Comparison of ENCODE assay signal across 24 cellular contexts in genomic region chr18:38909972-38910371, GRCh38.
DNase-seq lines count a peak whose midpoint lies in the region; FAIRE-seq and TF ChIP-seq lines count a peak whose summit lies in the region.
"Had no signal": no experiment of that assay in that cellular context is flagged by ENCODE, and none has a peak within 500 bp of the region (broad histone marks: within the 10 kb centered on the region; RNA-seq: fewer than 3 reads in every experiment).

No MANE protein-coding gene starts in this region.

- H3K9ac ChIP-seq in keratinocyte (ENCODE audit: control insufficient read depth, extremely low read depth, insufficient read depth, low read length), result no peak overlapping the region
- no peak overlapping the region for H3K9ac ChIP-seq in kidney (ENCODE audit: low read length in 2 of 2)
- H3K9ac ChIP-seq: BLaER1, KMS-11, SK-N-SH had no signal

- no peak for TF ChIP-seq CTCF in bronchial epithelial cell (IDR thresholded peaks at IDR 0.05; ENCODE audit: insufficient read depth, low read length, severe bottlenecking)
- TF ChIP-seq CTCF in keratinocyte (optimal IDR thresholded peaks at IDR 0.05 in 1 of 3, IDR thresholded peaks at IDR 0.05 in 1 of 3, conservative IDR thresholded peaks at IDR 0.05 in 1 of 3; ENCODE audit: extremely low read depth in 1 of 3, insufficient read depth in 2 of 3, low read length in 3 of 3), result no peak
- TF ChIP-seq CTCF in kidney (IDR thresholded peaks at IDR 0.05; ENCODE audit: borderline replicate concordance, extremely low read depth, insufficient read depth), result no peak
- no peak for TF ChIP-seq CTCF in OCI-LY7 (conservative IDR thresholded peaks at IDR 0.05; ENCODE audit: low read length)

- BruUV-seq in OCI-LY7 (replicated peaks; lab: Mats Ljungman, UMichigan), result no TSS peak

- H2AFZ ChIP-seq in keratinocyte (ENCODE audit: control insufficient read depth, low read length) (no peak overlapping the region), OCI-LY7 (ENCODE audit: low read length) (no peak overlapping the region)

- H3K4me3 ChIP-seq in bronchial epithelial cell (ENCODE audit: low read depth, low read length) (no peak overlapping the region), keratinocyte (ENCODE audit: control insufficient read depth in 2 of 3, extremely low read depth in 1 of 3, insufficient read depth in 2 of 3, low read depth in 1 of 3, low read length in 3 of 3) (no peak overlapping the region), kidney (ENCODE audit: low read length in 2 of 2) (no peak overlapping the region), OCI-LY7 (ENCODE audit: low read depth, low read length, poor library complexity, severe bottlenecking) (no peak overlapping the region)
- H3K4me3 ChIP-seq: BLaER1, MG63 had no signal

- H3K79me2 ChIP-seq in keratinocyte (ENCODE audit: control insufficient read depth, insufficient read depth, low read length) (no peaks in the 10 kb centered on the region), OCI-LY7 (ENCODE audit: insufficient read depth, low read depth, low read length) (no peaks in the 10 kb centered on the region)

- H3K27me3 ChIP-seq in bronchial epithelial cell (ENCODE audit: control insufficient read depth, insufficient read depth, low read length) (no peaks in the 10 kb centered on the region), keratinocyte (ENCODE audit: control insufficient read depth, extremely low read depth, insufficient read depth, low read length) (no peaks in the 10 kb centered on the region)
- H3K27me3 ChIP-seq: BLaER1, MG63 had no signal

- CTCF ChIA-PET in OCI-LY7 (lab: Charles Lee; ENCODE audit: unreplicated experiment), result no interaction called here

- FAIRE-seq in bronchial epithelial cell (lab: Jason Lieb, UNC) (no peak), keratinocyte (lab: Jason Lieb, UNC) (peak; percentile 84), kidney (lab: Jason Lieb, UNC) (no peak)
- FAIRE-seq: GM12892, GM18507, H54, RCC 7860 had no signal

- dilution Hi-C loops in keratinocyte (cut with MboI; ENCODE audit: extremely low pct_ligation_motif_present, low sequenced_read_pairs), result no loop called here

- POLR2A ChIA-PET in OCI-LY7 (lab: Charles Lee), result interaction anchor here (1.0 kb wide), 1 partner anchor 9 kb away, joined by 4 read pairs; no protein-coding TSS in a partner anchor

- no peaks in the 10 kb centered on the region for H3K9me2 ChIP-seq in OCI-LY7 (ENCODE audit: insufficient read depth, low read length)
- H3K9me2 ChIP-seq: SK-N-SH had no signal

- no peaks in the 10 kb centered on the region for H3K9me1 ChIP-seq in keratinocyte (ENCODE audit: control insufficient read depth, extremely low read depth, insufficient read depth, low read length)

- H3K27ac ChIP-seq in keratinocyte (ENCODE audit: control insufficient read depth, insufficient read depth, low read length) (no peak overlapping the region), kidney (ENCODE audit: low read depth in 2 of 2, low read length in 2 of 2) (no peak overlapping the region), OCI-LY7 (ENCODE audit: low read depth, low read length, poor library complexity, severe bottlenecking) (no peak overlapping the region)
- H3K27ac ChIP-seq: BLaER1, KMS-11 had no signal

- H3K9me3 ChIP-seq in keratinocyte (ENCODE audit: control insufficient read depth, low read depth, low read length), result no peaks in the 10 kb centered on the region
- no peaks in the 10 kb centered on the region for H3K9me3 ChIP-seq in kidney (ENCODE audit: control insufficient read depth in 1 of 2, low read length in 2 of 2)
- H3K9me3 ChIP-seq in OCI-LY7 (ENCODE audit: low read length), result no peaks in the 10 kb centered on the region
- H3K9me3 ChIP-seq: BLaER1, MG63 had no signal

- H3K36me3 ChIP-seq in bronchial epithelial cell (ENCODE audit: control insufficient read depth, insufficient read depth, low read length), result no peaks in the 10 kb centered on the region
- H3K36me3 ChIP-seq in keratinocyte (ENCODE audit: control insufficient read depth in 2 of 2, extremely low read depth in 1 of 2, insufficient read depth in 2 of 2, low read length in 2 of 2), result no peaks in the 10 kb centered on the region
- no peaks in the 10 kb centered on the region for H3K36me3 ChIP-seq in kidney (ENCODE audit: control insufficient read depth in 1 of 2, insufficient read depth in 2 of 2, low read length in 2 of 2)
- no peaks in the 10 kb centered on the region for H3K36me3 ChIP-seq in OCI-LY7 (ENCODE audit: insufficient read depth, low read length)
- H3K36me3 ChIP-seq: BLaER1, MG63 had no signal

- H4K20me1 ChIP-seq in keratinocyte (ENCODE audit: control insufficient read depth, extremely low read depth, insufficient read depth, low read length) (no peaks in the 10 kb centered on the region), OCI-LY7 (ENCODE audit: insufficient read depth, low read length) (no peaks in the 10 kb centered on the region)
- H4K20me1 ChIP-seq: BLaER1 had no signal

- intact Hi-C loops in kidney (cut with DNase I) (no loop called here), OCI-LY7 (cut with micrococcal nuclease; ENCODE audit: unreplicated experiment) (no loop called here)

- no peak overlapping the region for H3K4me2 ChIP-seq in keratinocyte (ENCODE audit: control insufficient read depth, extremely low read depth, insufficient read depth, low read depth, low read length)
- H3K4me2 ChIP-seq in OCI-LY7 (ENCODE audit: low read length), result no peak overlapping the region
- H3K4me2 ChIP-seq: BLaER1, KMS-11, SK-N-SH had no signal

- DNase-seq in DMS53 (lab: John Stamatoyannopoulos, UW), result peak; percentile 29
- peak; percentile 21 for DNase-seq in RKO (ENCODE audit: low spot score)
- peak; percentile 56 for DNase-seq in bronchial epithelial cell (ENCODE audit: low read depth)
- DNase-seq in keratinocyte (ENCODE audit: low read depth, low spot score), result no peak
- no peak for DNase-seq in GOT3 (lab: John Stamatoyannopoulos, UW)
- DNase-seq in kidney, result no peak
- DNase-seq in OCI-LY7 (ENCODE audit: low spot score), result no peak
- DNase-seq in activated T-cell treated with anti-CD3 and anti-CD28 coated beads, Interleukin-2, amount 50 U/mL, for 1 hour, result no peak
- DNase-seq: Calu3; CD4-positive, alpha-beta memory T cell; DMS79; MG63; NCI-H1092; NCI-H1436 treated with DMSO at 0.1 percent for 48 hours; NCI-H2029; NCI-H446; SHP77 treated with DMSO at 0.1 percent for 48 hours; SK-N-SH had no signal

- H3K4me1 ChIP-seq in keratinocyte (ENCODE audit: control insufficient read depth, extremely low read depth, insufficient read depth, low read length), result no peaks in the 10 kb centered on the region
- H3K4me1 ChIP-seq in kidney (ENCODE audit: control insufficient read depth in 1 of 2, insufficient read depth in 1 of 2, low read depth in 1 of 2, low read length in 2 of 2), result no peaks in the 10 kb centered on the region
- no peaks in the 10 kb centered on the region for H3K4me1 ChIP-seq in OCI-LY7 (ENCODE audit: insufficient read depth, low read length, poor library complexity, severe bottlenecking)
- H3K4me1 ChIP-seq: BLaER1 had no signal

Comparison
In these comparisons a context has a peak if more than half of its experiments do, and no peak if none do; other contexts are left out.
1. DNase-seq: peak in DMS53 (single experiment), RKO (single experiment) and bronchial epithelial cell (single experiment); none in keratinocyte (single experiment), GOT3 (single experiment), kidney (single experiment), OCI-LY7 (single experiment) and activated T-cell treated with anti-CD3 and anti-CD28 coated beads, Interleukin-2, amount 50 U/mL, for 1 hour (single experiment).